ENCODE assay signal across 9 cellular contexts in genomic region chr11:66278396-66279091, GRCh38. TPM values are rescaled to one million over a fixed set of nuclear protein-coding genes. Genes with fewer than 3 reads are reported as not detected.
A peak's percentile ranks its signal among the peaks of the same experiment; 100 is the strongest.
DNase-seq lines count a peak whose midpoint lies in the region; ATAC-seq and TF ChIP-seq lines count a peak whose summit lies in the region.
"Had no signal": no experiment of that assay in that cellular context is flagged by ENCODE, and none has a peak within 500 bp of the region (broad histone marks: within the 10 kb centered on the region; RNA-seq: fewer than 3 reads in every experiment).

No MANE protein-coding gene starts in this region.

- no peaks in the 10 kb centered on the region for H3K27me3 ChIP-seq in CD4-positive, alpha-beta T cell (ENCODE audit: control insufficient read depth, insufficient read depth, low read length)
- peaks cover 17% of the 10 kb centered on the region for H3K27me3 ChIP-seq in HUES6 (ENCODE audit: control insufficient read depth, insufficient read depth, low read length)
- no peaks in the 10 kb centered on the region for H3K27me3 ChIP-seq in naive thymus-derived CD4-positive, alpha-beta T cell (ENCODE audit: control insufficient read depth in 2 of 2, insufficient read depth in 2 of 2, low read length in 2 of 2)

- no peak for TF ChIP-seq CTCF in CD4-positive, alpha-beta T cell (IDR thresholded peaks at IDR 0.05)

- ATAC-seq in CD4-positive, alpha-beta T cell (ENCODE audit: poor library complexity): no peak
- ATAC-seq in activated naive CD8-positive, alpha-beta T cell treated with anti-CD3 and anti-CD28 coated beads, Interleukin-2, amount 50 U/mL, for 24 hours: no peak
- ATAC-seq in naive thymus-derived CD4-positive, alpha-beta T cell: no peak
- no peak for ATAC-seq in left colon

- peaks cover 42% of the 10 kb centered on the region for H3K36me3 Mint-ChIP-seq in CD4-positive, alpha-beta T cell (ENCODE audit: low read depth)
- peaks cover 8% of the 10 kb centered on the region for H3K36me3 Mint-ChIP-seq in activated naive CD8-positive, alpha-beta T cell treated with anti-CD3 and anti-CD28 coated beads, Interleukin-2, amount 50 U/mL, for 24 hours (ENCODE audit: low read depth)
- peaks cover under 1 to 12% (median 6%) of the 10 kb centered on the region in 5 donors for H3K36me3 Mint-ChIP-seq in naive thymus-derived CD4-positive, alpha-beta T cell

- H3K4me1 Mint-ChIP-seq in CD4-positive, alpha-beta T cell (ENCODE audit: low read depth): peaks cover 44% of the 10 kb centered on the region
- peaks cover 30% of the 10 kb centered on the region for H3K4me1 Mint-ChIP-seq in activated naive CD8-positive, alpha-beta T cell treated with anti-CD3 and anti-CD28 coated beads, Interleukin-2, amount 50 U/mL, for 24 hours
- H3K4me1 Mint-ChIP-seq in naive thymus-derived CD4-positive, alpha-beta T cell: peaks cover 22 to 44% (median 31%) of the 10 kb centered on the region in 7 donors

- H3K9me3 ChIP-seq in CD4-positive, alpha-beta T cell (ENCODE audit: control insufficient read depth, low read length): no peaks in the 10 kb centered on the region
- H3K9me3 ChIP-seq in HUES6 (ENCODE audit: control insufficient read depth, insufficient read depth, low read depth, low read length): no peaks in the 10 kb centered on the region
- H3K9me3 ChIP-seq in naive thymus-derived CD4-positive, alpha-beta T cell (ENCODE audit: control insufficient read depth in 2 of 3, low read length in 3 of 3): no peaks in the 10 kb centered on the region

- peaks cover 27% of the 10 kb centered on the region for H3K36me3 ChIP-seq in HUES6 (ENCODE audit: control insufficient read depth, insufficient read depth, low read length)
- peaks cover 0 to 30% (median 0%) of the 10 kb centered on the region in 3 experiments for H3K36me3 ChIP-seq in naive thymus-derived CD4-positive, alpha-beta T cell (ENCODE audit: control insufficient read depth in 2 of 3, insufficient read depth in 3 of 3, low read length in 3 of 3)

- POLR2A ChIA-PET in CD4-positive, alpha-beta T cell (lab: Charles Lee): interaction anchor here (6.5 kb wide), 1 partner anchor 10 kb away, joined by 34 read pairs; the partner anchor contains the start of gene RAB1B
- POLR2A ChIA-PET in naive thymus-derived CD4-positive, alpha-beta T cell (lab: Charles Lee): interaction anchor here (0.6 to 6.8 kb wide), 3 partner anchors 8 to 275 kb away, joined by 4 to 56 read pairs (median 11); partner anchors contain the start of genes RAB1B and YIF1A

- H3K27me3 Mint-ChIP-seq in CD4-positive, alpha-beta T cell: no peaks in the 10 kb centered on the region
- peaks cover 7% of the 10 kb centered on the region for H3K27me3 Mint-ChIP-seq in activated naive CD8-positive, alpha-beta T cell treated with anti-CD3 and anti-CD28 coated beads, Interleukin-2, amount 50 U/mL, for 24 hours
- peaks cover 0 to 14% (median 0%) of the 10 kb centered on the region in 5 donors for H3K27me3 Mint-ChIP-seq in naive thymus-derived CD4-positive, alpha-beta T cell

- peaks cover 25% of the 10 kb centered on the region for H3K4me1 ChIP-seq in HUES6 (ENCODE audit: control insufficient read depth, insufficient read depth, low read length)
- H3K4me1 ChIP-seq in naive thymus-derived CD4-positive, alpha-beta T cell (ENCODE audit: control insufficient read depth in 2 of 2, insufficient read depth in 2 of 2, low read length in 2 of 2): peaks cover 21 to 22% of the 10 kb centered on the region in 2 donors

- CTCF ChIA-PET in CD4-positive, alpha-beta T cell (lab: Charles Lee): interaction anchor here (0.9 to 1.2 kb wide), 2 partner anchors 10 to 11 kb away, joined by 3 read pairs; partner anchors contain the start of gene YIF1A
- CTCF ChIA-PET in naive thymus-derived CD4-positive, alpha-beta T cell (lab: Charles Lee): no interaction called here

- H3K4me3 ChIP-seq in HUES6 (ENCODE audit: low read depth, low read length): peak overlapping the region; percentile 50
- no peak overlapping the region for H3K4me3 ChIP-seq in naive thymus-derived CD4-positive, alpha-beta T cell (ENCODE audit: low read length)

- H3K27ac Mint-ChIP-seq in CD4-positive, alpha-beta T cell: peak overlapping the region; percentile 58
- H3K27ac Mint-ChIP-seq in activated naive CD8-positive, alpha-beta T cell treated with anti-CD3 and anti-CD28 coated beads, Interleukin-2, amount 50 U/mL, for 24 hours: no peak overlapping the region
- peak overlapping the region in 4 of 9 donors; percentile 37 to 80 (median 48) for H3K27ac Mint-ChIP-seq in naive thymus-derived CD4-positive, alpha-beta T cell

- H3K9ac ChIP-seq in HUES6 (ENCODE audit: low read length): no peak overlapping the region

- no peak overlapping the region for H3K27ac ChIP-seq in CD4-positive, alpha-beta T cell (ENCODE audit: low read depth, low read length)
- H3K27ac ChIP-seq in HUES6 (ENCODE audit: low read depth, low read length): no peak overlapping the region
- H3K27ac ChIP-seq in naive thymus-derived CD4-positive, alpha-beta T cell (ENCODE audit: low read depth, low read length): no peak overlapping the region

- H3K9me3 Mint-ChIP-seq in CD4-positive, alpha-beta T cell: no peaks in the 10 kb centered on the region
- no peaks in the 10 kb centered on the region for H3K9me3 Mint-ChIP-seq in activated naive CD8-positive, alpha-beta T cell treated with anti-CD3 and anti-CD28 coated beads, Interleukin-2, amount 50 U/mL, for 24 hours
- peaks cover 0 to 3% (median 0%) of the 10 kb centered on the region in 11 donors for H3K9me3 Mint-ChIP-seq in naive thymus-derived CD4-positive, alpha-beta T cell

- peak in 2 of 10 experiments; percentile 15 to 21 for DNase-seq in CD4-positive, alpha-beta T cell
- DNase-seq in activated naive CD8-positive, alpha-beta T cell treated with anti-CD3 and anti-CD28 coated beads, Interleukin-2, amount 50 U/mL, for 24 hours: no peak
- DNase-seq in naive thymus-derived CD4-positive, alpha-beta T cell: peak in 1 of 9 donors; percentile 56
- no peak for DNase-seq in NCI-H510A (lab: John Stamatoyannopoulos, UW)
- DNase-seq in NOMO-1 treated with dmso at 0.1 percent for 144 hours (lab: John Stamatoyannopoulos, UW; ENCODE audit: unreplicated experiment): no peak
- DNase-seq in left colon: no peak
- no peak for DNase-seq in central memory CD4-positive, alpha-beta T cell

- intact Hi-C loops in CD4-positive, alpha-beta T cell (cut with DNase I, micrococcal nuclease): no loop called here
- intact Hi-C loops in naive thymus-derived CD4-positive, alpha-beta T cell (cut with micrococcal nuclease): loop anchor here in 1 of 2 donors (1.0 kb wide), 1 partner anchor 10 kb away; the partner anchor contains the start of gene RAB1B
- intact Hi-C loops in left colon (cut with DNase I, micrococcal nuclease): no loop called here

- H3K4me3 Mint-ChIP-seq in CD4-positive, alpha-beta T cell: peak overlapping the region; percentile 79
- H3K4me3 Mint-ChIP-seq in activated naive CD8-positive, alpha-beta T cell treated with anti-CD3 and anti-CD28 coated beads, Interleukin-2, amount 50 U/mL, for 24 hours: peak overlapping the region; percentile 66
- H3K4me3 Mint-ChIP-seq in naive thymus-derived CD4-positive, alpha-beta T cell: peak overlapping the region in 9 of 10 donors; percentile 44 to 81 (median 66)

RNA-seq across cellular contexts. Expression of gene CNIH2, which starts 0.6 kb away (rescaled TPM):
- 1 to 10 TPM; 4.1 to 6.2 TPM for total RNA-seq in CD4-positive, alpha-beta T cell
- 10 to 100 TPM in 1 of 5 experiments, 1 to 10 TPM in 4; 1.3 to 12.3 (median 2.9) TPM for total RNA-seq in naive thymus-derived CD4-positive, alpha-beta T cell
- not detected for polyA plus RNA-seq in naive thymus-derived CD4-positive, alpha-beta T cell
- 1 to 10 TPM; 1.1 to 1.2 TPM for total RNA-seq in left colon
- total RNA-seq: skeletal muscle tissue had no signal

RNA-seq across cellular contexts. Expression of gene RAB1B, which starts 10.1 kb away (rescaled TPM):
- 10 to 100 TPM; 27.4 to 29.4 TPM for total RNA-seq in CD4-positive, alpha-beta T cell
- total RNA-seq in naive thymus-derived CD4-positive, alpha-beta T cell: 100 to 1,000 TPM in 1 of 5 experiments, 10 to 100 TPM in 4; 60.6 to 151 (median 70.7) TPM
- polyA plus RNA-seq in naive thymus-derived CD4-positive, alpha-beta T cell: 10 to 100 TPM; 11.3 to 13.5 TPM
- total RNA-seq in left colon: 100 to 1,000 TPM; 208 to 210 TPM

RNA-seq across cellular contexts. Expression of gene YIF1A, which starts 10.4 kb away (rescaled TPM):
- total RNA-seq in CD4-positive, alpha-beta T cell: 10 to 100 TPM; 17.4 to 21.1 TPM
- total RNA-seq in naive thymus-derived CD4-positive, alpha-beta T cell: 10 to 100 TPM; 25.0 to 66.2 (median 33.3) TPM
- polyA plus RNA-seq in naive thymus-derived CD4-positive, alpha-beta T cell: 10 to 100 TPM; 49.3 to 49.5 TPM
- total RNA-seq in left colon: 100 to 1,000 TPM in 1 of 2 donors, 10 to 100 TPM in 1; 87.8 to 101 TPM

RNA-seq across cellular contexts. Expression of gene TMEM151A, which starts 13.2 kb away (rescaled TPM):
- total RNA-seq in CD4-positive, alpha-beta T cell: under 1 TPM; 0.11 to 0.14 TPM
- total RNA-seq in naive thymus-derived CD4-positive, alpha-beta T cell: under 1 TPM in 2 of 5 experiments, not detected in 3; 0.11 to 0.29 TPM
- polyA plus RNA-seq in naive thymus-derived CD4-positive, alpha-beta T cell: not detected
- total RNA-seq in left colon: under 1 TPM; 0.14 to 0.18 TPM
- total RNA-seq: skeletal muscle tissue had no signal

RNA-seq across cellular contexts. Expression of gene KLC2, which starts 21.0 kb away (rescaled TPM):
- total RNA-seq in CD4-positive, alpha-beta T cell: 10 to 100 TPM; 28.6 to 30.0 TPM
- 10 to 100 TPM; 26.7 to 53.6 (median 41.5) TPM for total RNA-seq in naive thymus-derived CD4-positive, alpha-beta T cell
- 1 to 10 TPM; 5.5 to 7.6 TPM for polyA plus RNA-seq in naive thymus-derived CD4-positive, alpha-beta T cell
- 10 to 100 TPM; 17.3 to 23.4 TPM for total RNA-seq in left colon
